ENCODE assay signal across 1 cellular context in genomic region chr2:158097481-158097880, GRCh38.
TF ChIP-seq lines count a peak whose summit lies in the region.

No MANE protein-coding gene starts in this region.

TF ChIP-seq in WTC11, 78 proteins besides CTCF, POLR2A, EP300 and RAD21 (continued from another document):
- TF ChIP-seq ARID4B (CRISPR knock-in tag; IDR thresholded peaks at IDR 0.05; ENCODE audit: borderline replicate concordance), result no peak
- no peak for TF ChIP-seq EMX1 (CRISPR knock-in tag; IDR thresholded peaks at IDR 0.05)
- no peak for TF ChIP-seq ZNF532 (CRISPR knock-in tag; IDR thresholded peaks at IDR 0.05; ENCODE audit: borderline replicate concordance)
